In genomic region chr5:127442085-127442484, GRCh38 we compare ENCODE assay signal across 9 cellular contexts.
DNase-seq lines count a peak whose midpoint lies in the region; ATAC-seq and TF ChIP-seq lines count a peak whose summit lies in the region.
"Had no signal": no experiment of that assay in that cellular context is flagged by ENCODE, and none has a peak within 500 bp of the region (broad histone marks: within the 10 kb centered on the region; RNA-seq: fewer than 3 reads in every experiment).

No MANE protein-coding gene starts in this region.

- H3K27me3 Mint-ChIP-seq in Caco-2 (ENCODE audit: insufficient read depth, unreplicated experiment) (peaks cover 7% of the 10 kb centered on the region), natural killer cell (ENCODE audit: low read depth in 2 of 2) (peaks cover 3 to 5% of the 10 kb centered on the region in 2 donors)

- no peak overlapping the region for H3K4me3 Mint-ChIP-seq in Caco-2 (ENCODE audit: unreplicated experiment)
- no peak overlapping the region for H3K4me3 Mint-ChIP-seq in natural killer cell
- H3K4me3 Mint-ChIP-seq: activated naive CD8-positive, alpha-beta T cell treated with anti-CD3 and anti-CD28 coated beads, Interleukin-2, amount 10 ng/mL, durations not matched to agents 7 days and 5 days had no signal

- intact Hi-C loops in heart left ventricle (cut with DNase I) = loop anchor here in 7 of 10 donors (2.0 to 10.0 kb wide), 4 partner anchors 147 to 155 kb away; partner anchors contain the start of gene MEGF10 (in 6 of the 7)
- intact Hi-C loops in Right ventricle myocardium superior (cut with DNase I) = loop anchor here (5.0 kb wide), 1 partner anchor 150 kb away; the partner anchor contains the start of gene MEGF10
- intact Hi-C loops in upper lobe of right lung (cut with DNase I) = no loop called here
- intact Hi-C loops in Caco-2 (cut with micrococcal nuclease; ENCODE audit: unreplicated experiment) = loop anchor here (2.0 to 10.0 kb wide), 2 partner anchors 45 to 147 kb away; partner anchors contain the start of gene MEGF10
- intact Hi-C loops in natural killer cell (cut with micrococcal nuclease) = no loop called here

- H3K36me3 Mint-ChIP-seq in Caco-2 (ENCODE audit: insufficient read depth, unreplicated experiment) = no peaks in the 10 kb centered on the region
- H3K36me3 Mint-ChIP-seq in natural killer cell = no peaks in the 10 kb centered on the region
- H3K36me3 Mint-ChIP-seq: activated naive CD8-positive, alpha-beta T cell treated with anti-CD3 and anti-CD28 coated beads, Interleukin-2, amount 10 ng/mL, durations not matched to agents 7 days and 5 days had no signal

- no peaks in the 10 kb centered on the region for H3K4me1 ChIP-seq in heart left ventricle
- no peaks in the 10 kb centered on the region for H3K4me1 ChIP-seq in upper lobe of right lung
- no peaks in the 10 kb centered on the region; the same call in 1 of the 2 replicates for H3K4me1 ChIP-seq in Caco-2

- H3K27me3 ChIP-seq in heart left ventricle = peaks cover 0 to 5% (median 0%) of the 10 kb centered on the region in 9 donors
- H3K27me3 ChIP-seq in upper lobe of right lung = no peaks in the 10 kb centered on the region
- no peaks in the 10 kb centered on the region for H3K27me3 ChIP-seq in Caco-2 (replicated peaks; ENCODE audit: control insufficient read depth, insufficient read depth, low read length)

- CTCF ChIA-PET in Caco-2 (lab: Charles Lee) = no interaction called here

- H3K27ac ChIP-seq in heart left ventricle (no peak overlapping the region), upper lobe of right lung (no peak overlapping the region)

- H3K4me3 ChIP-seq in heart left ventricle = no peak overlapping the region
- no peak overlapping the region for H3K4me3 ChIP-seq in upper lobe of right lung
- no peak overlapping the region for H3K4me3 ChIP-seq in Caco-2 (ENCODE audit: low read depth, low read length)

- DNase-seq in heart left ventricle (no peak), Right ventricle myocardium superior (no peak), RPMI7951 (ENCODE audit: low read depth) (peak; percentile 21), fibroblast of peridontal ligament (ENCODE audit: extremely low read depth) (peak; percentile 39), upper lobe of right lung (no peak), Caco-2 (no peak), natural killer cell (no peak), Ammon's horn (ENCODE audit: low spot score) (no peak)
- DNase-seq: activated naive CD8-positive, alpha-beta T cell treated with anti-CD3 and anti-CD28 coated beads, Interleukin-2, amount 10 ng/mL, durations not matched to agents 7 days and 5 days had no signal

- ATAC-seq in heart left ventricle = no peak
- no peak for ATAC-seq in Right ventricle myocardium superior (ENCODE audit: poor library complexity)
- ATAC-seq in upper lobe of right lung = no peak
- no peak for ATAC-seq in natural killer cell

- H3K9me3 ChIP-seq in heart left ventricle (no peaks in the 10 kb centered on the region), upper lobe of right lung (no peaks in the 10 kb centered on the region), Caco-2 (no peaks in the 10 kb centered on the region)

- POLR2A ChIA-PET in Caco-2 (lab: Charles Lee) = no interaction called here

- BruUV-seq in Caco-2 (replicated peaks; lab: Mats Ljungman, UMichigan) = no TSS peak

- H3K27ac Mint-ChIP-seq in Caco-2 (ENCODE audit: unreplicated experiment) = no peak overlapping the region
- no peak overlapping the region for H3K27ac Mint-ChIP-seq in natural killer cell
- H3K27ac Mint-ChIP-seq: activated naive CD8-positive, alpha-beta T cell treated with anti-CD3 and anti-CD28 coated beads, Interleukin-2, amount 10 ng/mL, durations not matched to agents 7 days and 5 days had no signal

- 60 to 71% (median 66%) methylated on average over 3 of the region's 3 CpGs for WGBS in heart left ventricle, 4 donors

- H3K9me3 Mint-ChIP-seq in Caco-2 (ENCODE audit: unreplicated experiment) (no peaks in the 10 kb centered on the region), natural killer cell (no peaks in the 10 kb centered on the region)
- H3K9me3 Mint-ChIP-seq: activated naive CD8-positive, alpha-beta T cell treated with anti-CD3 and anti-CD28 coated beads, Interleukin-2, amount 10 ng/mL, durations not matched to agents 7 days and 5 days had no signal

- TF ChIP-seq POLR2A in heart left ventricle (IDR thresholded peaks at IDR 0.05) = no peak

- H3K36me3 ChIP-seq in heart left ventricle = no peaks in the 10 kb centered on the region
- no peaks in the 10 kb centered on the region for H3K36me3 ChIP-seq in upper lobe of right lung
- no peaks in the 10 kb centered on the region for H3K36me3 ChIP-seq in Caco-2 (ENCODE audit: control insufficient read depth, insufficient read depth, low read length)

- H3K4me1 Mint-ChIP-seq in Caco-2 (ENCODE audit: low read depth, unreplicated experiment) (no peaks in the 10 kb centered on the region), natural killer cell (no peaks in the 10 kb centered on the region)
- H3K4me1 Mint-ChIP-seq: activated naive CD8-positive, alpha-beta T cell treated with anti-CD3 and anti-CD28 coated beads, Interleukin-2, amount 10 ng/mL, durations not matched to agents 7 days and 5 days had no signal

- TF ChIP-seq CTCF in heart left ventricle (IDR thresholded peaks at IDR 0.05) = peak in 8 of 12 donors; percentile 15 to 40 (median 32)
- peak; percentile 8 for TF ChIP-seq CTCF in upper lobe of right lung (IDR thresholded peaks at IDR 0.05)
- TF ChIP-seq CTCF in Caco-2 (IDR thresholded peaks at IDR 0.05; ENCODE audit: insufficient read depth in 1 of 2, low read depth in 1 of 2, low read length in 1 of 2, severe bottlenecking in 1 of 2, unreplicated experiment in 1 of 2) = peak in 1 of 2 experiments; percentile 13
- TF ChIP-seq CTCF in natural killer cell (IDR thresholded peaks at IDR 0.05) = no peak

Comparison
In these comparisons a context has a peak if more than half of its experiments do, and no peak if none do; other contexts are left out.
1. DNase-seq: peak in RPMI7951 (single experiment) and fibroblast of peridontal ligament (single experiment); none in heart left ventricle (0 of 5), Right ventricle myocardium superior (single experiment), upper lobe of right lung (single experiment), Caco-2 (0 of 2), natural killer cell (single experiment) and Ammon's horn (single experiment).
2. intact Hi-C loops: an anchor here in heart left ventricle (2.0 to 10.0 kb wide), Right ventricle myocardium superior (5.0 kb wide) and Caco-2 (2.0 to 10.0 kb wide); none called in upper lobe of right lung and natural killer cell.